ENCODE assay signal across 9 cellular contexts in genomic region chr12:4562034-4562657, GRCh38. TPM values are rescaled to one million over a fixed set of nuclear protein-coding genes. Genes with fewer than 3 reads are reported as not detected.
DNase-seq lines count a peak whose midpoint lies in the region; ATAC-seq, FAIRE-seq and TF ChIP-seq lines count a peak whose summit lies in the region.
"Had no signal": no experiment of that assay in that cellular context is flagged by ENCODE, and none has a peak within 500 bp of the region (broad histone marks: within the 10 kb centered on the region; RNA-seq: fewer than 3 reads in every experiment).

Gene DYRK4 (plus strand): TSS chr12:4562208. CDS start chr12:4562246, 38 bp downstream.

- H3K9me3 Mint-ChIP-seq in HFFc6 (no peaks in the 10 kb centered on the region), naive B cell (peaks cover 0 to 3% (median 0%) of the 10 kb centered on the region in 7 donors)
- no peaks in the 10 kb centered on the region for H3K9me3 Mint-ChIP-seq in activated CD4-positive, alpha-beta memory T cell treated with anti-CD3 and anti-CD28 coated beads, Interleukin-2, amount 10 ng/mL, durations not matched to agents 7 days and 5 days

- TF ChIP-seq CTCF in AG09319 (IDR thresholded peaks at IDR 0.05; ENCODE audit: low read depth, low read length): no peak
- TF ChIP-seq CTCF in HFFc6 (IDR thresholded peaks at IDR 0.05): no peak
- TF ChIP-seq CTCF in foreskin keratinocyte (conservative IDR thresholded peaks at IDR 0.05): no peak
- TF ChIP-seq CTCF in vagina (IDR thresholded peaks at IDR 0.05): no peak

- H3K27me3 Mint-ChIP-seq in HFFc6 (ENCODE audit: insufficient read depth): peaks cover 1% of the 10 kb centered on the region
- no peaks in the 10 kb centered on the region for H3K27me3 Mint-ChIP-seq in activated CD4-positive, alpha-beta memory T cell treated with anti-CD3 and anti-CD28 coated beads, Interleukin-2, amount 10 ng/mL, durations not matched to agents 7 days and 5 days
- no peaks in the 10 kb centered on the region for H3K27me3 Mint-ChIP-seq in naive B cell

- H3K9me3 ChIP-seq in vagina: no peaks in the 10 kb centered on the region
- H3K9me3 ChIP-seq: HAP-1 had no signal

- H3K27me3 ChIP-seq in foreskin keratinocyte: peaks cover 9% of the 10 kb centered on the region
- H3K27me3 ChIP-seq in vagina: no peaks in the 10 kb centered on the region

- peak within 1 kb of the TSS; percentile 29; the same call in 1 of the 2 replicates for H3K27ac Mint-ChIP-seq in HFFc6
- H3K27ac Mint-ChIP-seq in activated CD4-positive, alpha-beta memory T cell treated with anti-CD3 and anti-CD28 coated beads, Interleukin-2, amount 10 ng/mL, durations not matched to agents 7 days and 5 days: no peak within 1 kb of the TSS
- peak within 1 kb of the TSS in 3 of 6 donors; percentile 7 to 58 (median 56) for H3K27ac Mint-ChIP-seq in naive B cell

- H3K4me3 Mint-ChIP-seq in HFFc6 (peak within 1 kb of the TSS; percentile 84), naive B cell (peak within 1 kb of the TSS; percentile 42 to 82 (median 79))
- no peak within 1 kb of the TSS for H3K4me3 Mint-ChIP-seq in activated CD4-positive, alpha-beta memory T cell treated with anti-CD3 and anti-CD28 coated beads, Interleukin-2, amount 10 ng/mL, durations not matched to agents 7 days and 5 days

- H3K27ac ChIP-seq in foreskin keratinocyte: no peak within 1 kb of the TSS
- no peak within 1 kb of the TSS for H3K27ac ChIP-seq in vagina

- no peaks in the 10 kb centered on the region for H3K36me3 ChIP-seq in vagina

- POLR2A ChIA-PET in activated CD4-positive, alpha-beta memory T cell treated with anti-CD3 and anti-CD28 coated beads, Interleukin-2, amount 10 ng/mL, durations not matched to agents 7 days and 5 days (lab: Charles Lee): no interaction called here

- DNase-seq in AG09319 (ENCODE audit: extremely low read depth, low read depth): peak; percentile 42
- DNase-seq in HFFc6: peak; percentile 52
- no peak for DNase-seq in activated CD4-positive, alpha-beta memory T cell treated with anti-CD3 and anti-CD28 coated beads, Interleukin-2, amount 10 ng/mL, durations not matched to agents 7 days and 5 days
- DNase-seq in foreskin keratinocyte: no peak
- no peak for DNase-seq in naive B cell
- no peak for DNase-seq in vagina (ENCODE audit: extremely low spot score in 2 of 2)
- no peak for DNase-seq in GM12892 (ENCODE audit: insufficient read length)

- H3K36me3 Mint-ChIP-seq in HFFc6 (ENCODE audit: low read depth) (peaks cover 5% of the 10 kb centered on the region; the same call in 1 of the 2 replicates), naive B cell (peaks cover 4% of the 10 kb centered on the region in 2 donors)
- peaks cover 28% of the 10 kb centered on the region for H3K36me3 Mint-ChIP-seq in activated CD4-positive, alpha-beta memory T cell treated with anti-CD3 and anti-CD28 coated beads, Interleukin-2, amount 10 ng/mL, durations not matched to agents 7 days and 5 days (ENCODE audit: low read depth)

- H3K4me1 Mint-ChIP-seq in HFFc6 (ENCODE audit: low read depth) (peaks cover 9% of the 10 kb centered on the region), naive B cell (peaks cover 43 to 48% (median 45%) of the 10 kb centered on the region in 3 donors)
- H3K4me1 Mint-ChIP-seq in activated CD4-positive, alpha-beta memory T cell treated with anti-CD3 and anti-CD28 coated beads, Interleukin-2, amount 10 ng/mL, durations not matched to agents 7 days and 5 days: no peaks in the 10 kb centered on the region

- H3K4me1 ChIP-seq in foreskin keratinocyte: no peaks in the 10 kb centered on the region
- peaks cover 8% of the 10 kb centered on the region for H3K4me1 ChIP-seq in vagina
- H3K4me1 ChIP-seq: HAP-1 had no signal

- ATAC-seq in foreskin keratinocyte: peak; percentile 89
- ATAC-seq in naive B cell (ENCODE audit: low read depth in 2 of 2): no peak
- ATAC-seq in HG02884 (IDR thresholded peaks at IDR 0.05; ENCODE audit: unreplicated experiment): no peak

- H3K4me3 ChIP-seq in vagina: peak within 1 kb of the TSS; percentile 34
- H3K4me3 ChIP-seq: HAP-1 had no signal

- CTCF ChIA-PET in activated CD4-positive, alpha-beta memory T cell treated with anti-CD3 and anti-CD28 coated beads, Interleukin-2, amount 10 ng/mL, durations not matched to agents 7 days and 5 days (lab: Charles Lee): no interaction called here

- TF ChIP-seq POLR2A in vagina (IDR thresholded peaks at IDR 0.05): no peak
- TF ChIP-seq POLR2A in GM12892 (IDR thresholded peaks at IDR 0.05; ENCODE audit: low read depth, low read length): no peak

- intact Hi-C loops in vagina (cut with DNase I): no loop called here

- FAIRE-seq in GM12892 (lab: Jason Lieb, UNC): no peak

RNA-seq across cellular contexts. Expression of gene DYRK4, which starts in this region (rescaled TPM):
- total RNA-seq in HFFc6 (2021; fragmentation: NEBNext Ultra II Directional; extraction: Animal tissue kit (Norgen Biotek cat#: 25700)): 10 to 100 TPM; 35.4 to 47.0 (median 41.1) TPM
- 10 to 100 TPM; 22.9 to 24.4 TPM for total RNA-seq in activated CD4-positive, alpha-beta memory T cell treated with anti-CD3 and anti-CD28 coated beads, Interleukin-2, amount 10 ng/mL, durations not matched to agents 7 days and 5 days
- 51.0 and 53.6 TPM in 2 replicates for total RNA-seq in foreskin keratinocyte
- 57.6 and 58.6 TPM in 2 replicates for polyA plus RNA-seq in foreskin keratinocyte
- polyA plus RNA-seq in naive B cell (ENCODE audit: low read depth in 6 of 6): 10 to 100 TPM; 32.1 to 49.4 (median 43.1) TPM
- 19.4 TPM for total RNA-seq in vagina
- 34.0 TPM for polyA plus RNA-seq in GM12892 (2012; ENCODE audit: missing spikeins)

Comparison
In these comparisons a context has a peak if more than half of its experiments do, and no peak if none do; other contexts are left out.
1. DNase-seq: peak in AG09319 (single experiment) and HFFc6 (single experiment); none in activated CD4-positive, alpha-beta memory T cell treated with anti-CD3 and anti-CD28 coated beads, Interleukin-2, amount 10 ng/mL, durations not matched to agents 7 days and 5 days (single experiment), foreskin keratinocyte (0 of 2), naive B cell (single experiment), vagina (0 of 2) and GM12892 (single experiment).